ENCODE assay signal across 1 cellular context in the genomic region with DNA sequence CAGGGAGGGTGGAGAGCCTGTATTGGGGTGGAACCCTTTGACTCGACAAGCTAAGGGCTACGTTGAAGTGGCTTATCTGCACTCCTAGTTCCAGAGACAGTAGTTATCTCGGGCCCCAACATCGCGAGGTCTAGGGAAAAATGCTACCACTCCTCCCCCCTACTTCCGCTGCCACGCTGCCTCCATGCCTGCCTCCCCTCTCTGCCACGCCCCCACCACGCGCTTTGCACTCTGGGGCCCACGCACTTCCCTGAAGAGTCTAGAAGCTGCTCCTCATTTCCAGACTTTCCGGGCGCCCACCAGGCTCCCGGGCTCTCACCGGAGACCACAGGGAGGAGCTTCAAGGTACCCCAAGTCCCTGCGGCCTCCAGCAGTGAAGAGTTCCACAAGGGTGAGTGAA.
TF ChIP-seq lines count a peak whose summit lies in the region.

TSS of gene PASD1 (plus strand) at position 227 of the 400 bp plus-strand sequence. CDS start 37,879 bp downstream, outside the sequence.

TF ChIP-seq in K562, 482 proteins besides CTCF, POLR2A, EP300 and RAD21:
- TF ChIP-seq CEBPB (tag; IDR thresholded peaks at IDR 0.05) (no peak), ZNF740 (CRISPR knock-in tag; IDR thresholded peaks at IDR 0.05) (no peak), ZNF740 (tag; IDR thresholded peaks at IDR 0.05) (0 out of 4 replicates have a peak, but pooled peaks of 1 of the 2 experiments have one; percentile 1), RBFOX2 (IDR thresholded peaks at IDR 0.05; ENCODE audit: low read depth, low read length) (peak; percentile 44), EP400 (IDR thresholded peaks at IDR 0.05) (0 out of 2 replicates have a peak, but pooled peaks have one; percentile 30), TFE3 (CRISPR knock-in tag; IDR thresholded peaks at IDR 0.05) (no peak), ZNF384 (IDR thresholded peaks at IDR 0.05; ENCODE audit: low read depth, low read length) (no peak), ZFP36 (IDR thresholded peaks at IDR 0.05; ENCODE audit: low read depth, low read length, partially characterized antibody) (no peak), ETV6 (IDR thresholded peaks at IDR 0.05; ENCODE audit: borderline replicate concordance in 1 of 2, low read depth in 2 of 2, low read length in 1 of 2) (no peak), ETV6 (CRISPR knock-in tag; IDR thresholded peaks at IDR 0.05; ENCODE audit: borderline replicate concordance) (no peak), SREBF1 (IDR thresholded peaks at IDR 0.05; ENCODE audit: borderline replicate concordance, low read depth, low read length) (no peak), POLR2G (IDR thresholded peaks at IDR 0.05; ENCODE audit: low read depth, low read length) (0 out of 2 replicates have a peak, but pooled peaks have one; percentile 25), NELFE (IDR thresholded peaks at IDR 0.05; ENCODE audit: insufficient read depth, insufficient read length) (no peak), MYC (IDR thresholded peaks at IDR 0.05; ENCODE audit: low read depth, low read length) (peak; percentile 29; the same call in 1 of the 2 replicates), MYC (CRISPR knock-in tag; IDR thresholded peaks at IDR 0.05; ENCODE audit: borderline replicate concordance, low read depth) (no peak), CAMTA2 (CRISPR knock-in tag; conservative IDR thresholded peaks at IDR 0.05) (no peak), ESRRA (IDR thresholded peaks at IDR 0.05; ENCODE audit: borderline replicate concordance, low read depth) (no peak), CHD2 (IDR thresholded peaks at IDR 0.05; ENCODE audit: low read depth, low read length) (peak; percentile 77), ETV1 (tag; conservative IDR thresholded peaks at IDR 0.05; ENCODE audit: low read depth) (0 out of 2 replicates have a peak, but pooled peaks have one; percentile 13), E2F3 (CRISPR knock-in tag; IDR thresholded peaks at IDR 0.05) (no peak), MNT (conservative IDR thresholded peaks at IDR 0.05) (0 out of 4 replicates have a peak, but pooled peaks of 1 of the 2 experiments have one; percentile 49)
- TF ChIP-seq, protein P1, sequence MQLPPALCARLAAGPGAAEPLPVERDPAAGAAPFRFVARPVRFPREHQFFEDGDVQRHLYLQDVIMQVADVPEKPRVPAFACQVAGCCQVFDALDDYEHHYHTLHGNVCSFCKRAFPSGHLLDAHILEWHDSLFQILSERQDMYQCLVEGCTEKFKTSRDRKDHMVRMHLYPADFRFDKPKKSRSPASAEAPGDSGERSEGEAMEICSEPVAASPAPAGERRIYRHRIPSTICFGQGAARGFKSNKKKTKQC (CRISPR knock-in tag; IDR thresholded peaks at IDR 0.05), result no peak
- TF ChIP-seq, protein P2, sequence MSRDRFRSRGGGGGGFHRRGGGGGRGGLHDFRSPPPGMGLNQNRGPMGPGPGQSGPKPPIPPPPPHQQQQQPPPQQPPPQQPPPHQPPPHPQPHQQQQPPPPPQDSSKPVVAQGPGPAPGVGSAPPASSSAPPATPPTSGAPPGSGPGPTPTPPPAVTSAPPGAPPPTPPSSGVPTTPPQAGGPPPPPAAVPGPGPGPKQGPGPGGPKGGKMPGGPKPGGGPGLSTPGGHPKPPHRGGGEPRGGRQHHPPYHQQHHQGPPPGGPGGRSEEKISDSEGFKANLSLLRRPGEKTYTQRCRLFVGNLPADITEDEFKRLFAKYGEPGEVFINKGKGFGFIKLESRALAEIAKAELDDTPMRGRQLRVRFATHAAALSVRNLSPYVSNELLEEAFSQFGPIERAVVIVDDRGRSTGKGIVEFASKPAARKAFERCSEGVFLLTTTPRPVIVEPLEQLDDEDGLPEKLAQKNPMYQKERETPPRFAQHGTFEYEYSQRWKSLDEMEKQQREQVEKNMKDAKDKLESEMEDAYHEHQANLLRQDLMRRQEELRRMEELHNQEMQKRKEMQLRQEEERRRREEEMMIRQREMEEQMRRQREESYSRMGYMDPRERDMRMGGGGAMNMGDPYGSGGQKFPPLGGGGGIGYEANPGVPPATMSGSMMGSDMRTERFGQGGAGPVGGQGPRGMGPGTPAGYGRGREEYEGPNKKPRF (IDR thresholded peaks at IDR 0.05; ENCODE audit: low read depth, low read length), result no peak
